20 cellular contexts compared by ENCODE assay signal in the genomic region with DNA sequence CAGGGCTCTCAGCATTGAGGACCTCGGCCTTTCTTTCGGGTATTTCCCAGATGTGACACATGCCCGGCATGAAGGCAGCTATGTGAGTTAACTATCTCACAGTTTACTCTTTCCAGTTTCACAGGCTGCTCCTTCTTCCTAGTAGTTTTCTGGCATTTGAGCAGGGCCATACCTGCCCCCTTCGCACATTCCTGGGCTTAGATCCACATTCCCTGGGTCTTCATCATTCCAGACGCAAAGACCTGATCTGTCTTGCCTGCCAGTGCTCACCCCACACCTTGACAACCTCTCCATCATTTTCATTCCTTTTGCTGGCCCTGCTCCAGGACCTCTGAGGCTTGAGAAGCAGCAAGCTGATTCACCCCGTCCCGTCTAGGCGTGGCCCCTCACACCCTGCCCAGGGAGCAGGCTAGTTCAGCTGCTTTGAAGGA.
DNase-seq lines count a peak whose midpoint lies in the region; ATAC-seq, FAIRE-seq and TF ChIP-seq lines count a peak whose summit lies in the region.
"Had no signal": no experiment of that assay in that cellular context is flagged by ENCODE, and none has a peak within 500 bp of the region (broad histone marks: within the 10 kb centered on the region; RNA-seq: fewer than 3 reads in every experiment).

No MANE protein-coding gene starts in this region.

- no peaks in the 10 kb centered on the region for H3K9me3 ChIP-seq in astrocyte (ENCODE audit: insufficient read depth, low read depth, low read length)
- H3K9me3 ChIP-seq: right atrium auricular region, tibial artery had no signal

- H3K36me3 Mint-ChIP-seq in astrocyte (ENCODE audit: low read depth, unreplicated experiment), result no peaks in the 10 kb centered on the region
- H3K36me3 Mint-ChIP-seq in activated CD4-positive, alpha-beta T cell treated with anti-CD3 and anti-CD28 coated beads for 36 hours (ENCODE audit: low read depth), result no peaks in the 10 kb centered on the region
- H3K36me3 Mint-ChIP-seq: immature natural killer cell had no signal

- no peak overlapping the region for H3K27ac Mint-ChIP-seq in astrocyte (ENCODE audit: unreplicated experiment)
- H3K27ac Mint-ChIP-seq in activated CD4-positive, alpha-beta T cell treated with anti-CD3 and anti-CD28 coated beads for 36 hours, result no peak overlapping the region
- H3K27ac Mint-ChIP-seq: activated CD4-positive, alpha-beta T cell treated with anti-CD3 and anti-CD28 coated beads, Interleukin-2, amount 10 ng/mL, durations not matched to agents 24 days and 14 days; activated naive CD8-positive, alpha-beta T cell treated with anti-CD3 and anti-CD28 coated beads, Interleukin-2, amount 50 U/mL, for 24 hours; activated T-cell treated with anti-CD3 and anti-CD28 coated beads, Interleukin-2, amount 50 U/mL, for 24 hours; immature natural killer cell had no signal

- no peaks in the 10 kb centered on the region for H4K20me1 ChIP-seq in astrocyte (ENCODE audit: insufficient read depth, low read length)

- H2AFZ ChIP-seq in astrocyte (ENCODE audit: low read depth, low read length), result no peak overlapping the region

- DNase-seq in HK-2 (ENCODE audit: unreplicated experiment) (peak; percentile 22), astrocyte (ENCODE audit: low read depth) (peak; percentile 56), left colon (peak in 1 of 2 donors; percentile 42), renal cortical epithelial cell (ENCODE audit: low read depth) (peak; percentile 81), posterior vena cava (ENCODE audit: low spot score) (no peak)
- no peak for DNase-seq in activated CD4-positive, alpha-beta T cell treated with anti-CD3 and anti-CD28 coated beads for 36 hours
- DNase-seq: activated CD4-positive, alpha-beta T cell treated with anti-CD3 and anti-CD28 coated beads, Interleukin-2, amount 10 ng/mL, durations not matched to agents 24 days and 14 days; activated naive CD8-positive, alpha-beta T cell treated with anti-CD3 and anti-CD28 coated beads, Interleukin-2, amount 50 U/mL, for 24 hours; activated T-cell treated with anti-CD3 and anti-CD28 coated beads, Interleukin-2, amount 50 U/mL, for 24 hours; immature natural killer cell; NCI-H2029; stimulated activated CD4-positive, alpha-beta T cell treated with anti-CD3 and anti-CD28 coated beads, Interleukin-4, amount 100 ng/mL, for 1 hour; T-helper 9 cell; tibial artery had no signal

- H3K27me3 ChIP-seq in astrocyte (ENCODE audit: insufficient read depth, low read length), result no peaks in the 10 kb centered on the region
- H3K27me3 ChIP-seq: right atrium auricular region had no signal

- H3K9ac ChIP-seq in astrocyte (ENCODE audit: low read length), result no peak overlapping the region

- peaks cover 3% of the 10 kb centered on the region for H3K4me1 ChIP-seq in astrocyte (ENCODE audit: insufficient read depth, low read length)
- H3K4me1 ChIP-seq: tibial artery had no signal

- H3K27ac ChIP-seq in astrocyte (ENCODE audit: low read depth, low read length), result no peak overlapping the region
- H3K27ac ChIP-seq: right atrium auricular region, tibial artery had no signal

- H3K79me2 ChIP-seq in astrocyte (ENCODE audit: insufficient read depth, low read length), result no peaks in the 10 kb centered on the region

- no peak for FAIRE-seq in astrocyte (lab: Jason Lieb, UNC)
- FAIRE-seq: D721Med, endometrium had no signal

- ATAC-seq in left colon (peak; percentile 38), GM18861 (IDR thresholded peaks at IDR 0.05; ENCODE audit: unreplicated experiment) (no peak)
- ATAC-seq in activated CD4-positive, alpha-beta T cell treated with anti-CD3 and anti-CD28 coated beads for 36 hours, result no peak
- no peak for ATAC-seq in activated CD4-positive, CD25-positive, alpha-beta regulatory T cell treated with anti-CD3 and anti-CD28 coated beads, Interleukin-2, amount 50 U/mL, for 24 hours
- ATAC-seq: activated naive CD8-positive, alpha-beta T cell treated with anti-CD3 and anti-CD28 coated beads, Interleukin-2, amount 50 U/mL, for 24 hours had no signal

- peaks cover 2% of the 10 kb centered on the region for H3K9me3 Mint-ChIP-seq in astrocyte (ENCODE audit: unreplicated experiment)
- H3K9me3 Mint-ChIP-seq in activated CD4-positive, alpha-beta T cell treated with anti-CD3 and anti-CD28 coated beads for 36 hours (ENCODE audit: low read depth), result no peaks in the 10 kb centered on the region
- H3K9me3 Mint-ChIP-seq: activated CD4-positive, alpha-beta T cell treated with anti-CD3 and anti-CD28 coated beads, Interleukin-2, amount 10 ng/mL, durations not matched to agents 24 days and 14 days; activated naive CD8-positive, alpha-beta T cell treated with anti-CD3 and anti-CD28 coated beads, Interleukin-2, amount 50 U/mL, for 24 hours; activated T-cell treated with anti-CD3 and anti-CD28 coated beads, Interleukin-2, amount 50 U/mL, for 24 hours; central memory CD8-positive, alpha-beta T cell had no signal

- H3K4me3 ChIP-seq in astrocyte (ENCODE audit: insufficient read depth, low read depth, low read length), result no peak overlapping the region
- H3K4me3 ChIP-seq: right atrium auricular region, tibial artery had no signal

- H3K36me3 ChIP-seq in astrocyte (ENCODE audit: insufficient read depth, low read length), result no peaks in the 10 kb centered on the region
- H3K36me3 ChIP-seq: right atrium auricular region, tibial artery had no signal

- peaks cover 4% of the 10 kb centered on the region for H3K4me1 Mint-ChIP-seq in astrocyte (ENCODE audit: low read depth, unreplicated experiment)
- no peaks in the 10 kb centered on the region for H3K4me1 Mint-ChIP-seq in activated CD4-positive, alpha-beta T cell treated with anti-CD3 and anti-CD28 coated beads for 36 hours
- H3K4me1 Mint-ChIP-seq: activated CD4-positive, alpha-beta T cell treated with anti-CD3 and anti-CD28 coated beads, Interleukin-2, amount 10 ng/mL, durations not matched to agents 24 days and 14 days; activated naive CD8-positive, alpha-beta T cell treated with anti-CD3 and anti-CD28 coated beads, Interleukin-2, amount 50 U/mL, for 24 hours; central memory CD8-positive, alpha-beta T cell; immature natural killer cell had no signal

- H3K4me2 ChIP-seq in astrocyte (ENCODE audit: low read length), result no peak overlapping the region

- no peak for TF ChIP-seq CTCF in astrocyte (IDR thresholded peaks at IDR 0.05; ENCODE audit: insufficient read depth, low read depth, low read length)

- POLR2A ChIA-PET in activated CD4-positive, alpha-beta T cell treated with anti-CD3 and anti-CD28 coated beads for 36 hours (lab: Charles Lee), result no interaction called here

- H3K27me3 Mint-ChIP-seq in astrocyte (ENCODE audit: low read depth, unreplicated experiment), result peaks cover 41% of the 10 kb centered on the region
- peaks cover 9% of the 10 kb centered on the region for H3K27me3 Mint-ChIP-seq in activated CD4-positive, alpha-beta T cell treated with anti-CD3 and anti-CD28 coated beads for 36 hours
- H3K27me3 Mint-ChIP-seq: activated naive CD8-positive, alpha-beta T cell treated with anti-CD3 and anti-CD28 coated beads, Interleukin-2, amount 50 U/mL, for 24 hours had no signal

- CTCF ChIA-PET in activated CD4-positive, alpha-beta T cell treated with anti-CD3 and anti-CD28 coated beads for 36 hours (lab: Charles Lee), result no interaction called here

- intact Hi-C loops in left colon (cut with DNase I, micrococcal nuclease), result no loop called here
- intact Hi-C loops in activated CD4-positive, alpha-beta T cell treated with anti-CD3 and anti-CD28 coated beads for 36 hours (cut with DNase I, micrococcal nuclease), result no loop called here
- intact Hi-C loops in posterior vena cava (cut with DNase I), result no loop called here

- no peak overlapping the region for H3K4me3 Mint-ChIP-seq in astrocyte (ENCODE audit: unreplicated experiment)
- no peak overlapping the region for H3K4me3 Mint-ChIP-seq in activated CD4-positive, alpha-beta T cell treated with anti-CD3 and anti-CD28 coated beads for 36 hours
- H3K4me3 Mint-ChIP-seq: activated CD4-positive, alpha-beta T cell treated with anti-CD3 and anti-CD28 coated beads, Interleukin-2, amount 10 ng/mL, durations not matched to agents 24 days and 14 days; activated naive CD8-positive, alpha-beta T cell treated with anti-CD3 and anti-CD28 coated beads, Interleukin-2, amount 50 U/mL, for 24 hours; activated T-cell treated with anti-CD3 and anti-CD28 coated beads, Interleukin-2, amount 50 U/mL, for 24 hours; central memory CD8-positive, alpha-beta T cell; immature natural killer cell had no signal

Comparison
In these comparisons a context has a peak if more than half of its experiments do, and no peak if none do; other contexts are left out.
1. DNase-seq: peak in HK-2 (single experiment), astrocyte (single experiment) and renal cortical epithelial cell (single experiment); none in activated CD4-positive, alpha-beta T cell treated with anti-CD3 and anti-CD28 coated beads for 36 hours (single experiment) and posterior vena cava (single experiment).